ENCODE assay signal across 8 cellular contexts in genomic region chr20:45812157-45813005, GRCh38. TPM values are rescaled to one million over a fixed set of nuclear protein-coding genes. Genes with fewer than 3 reads are reported as not detected.
DNase-seq lines count a peak whose midpoint lies in the region; ATAC-seq, FAIRE-seq and TF ChIP-seq lines count a peak whose summit lies in the region.

Gene UBE2C (plus strand): TSS chr20:45812644. CDS start chr20:45812696, 52 bp downstream.

- H3K4me3 Mint-ChIP-seq in chondrocyte (ENCODE audit: unreplicated experiment) = peak within 1 kb of the TSS; percentile 74

- DNase-seq in AG10803 (ENCODE audit: low read depth) = peak; percentile 100
- DNase-seq in NCI-H460 (ENCODE audit: extremely low read depth, low read depth) = peak; percentile 99
- peak; percentile 87 for DNase-seq in activated CD4-positive, alpha-beta T cell treated with anti-CD3 and anti-CD28 coated beads for 1 hour
- DNase-seq in chondrocyte (ENCODE audit: low spot score) = peak; percentile 99
- DNase-seq in kidney = peak; percentile 98
- peak; percentile 96 for DNase-seq in stimulated activated CD4-positive, alpha-beta T cell treated with anti-CD3 and anti-CD28 coated beads, Interleukin-15, amount 100 ng/mL, for 24 hours

- H3K27ac Mint-ChIP-seq in chondrocyte (ENCODE audit: unreplicated experiment) = peak within 1 kb of the TSS; percentile 93

- H3K4me1 Mint-ChIP-seq in chondrocyte (ENCODE audit: low read depth) = peaks cover 28% of the 10 kb centered on the region

- no peaks in the 10 kb centered on the region for H3K9me3 Mint-ChIP-seq in chondrocyte (ENCODE audit: low read depth)

- H3K36me3 ChIP-seq in kidney (ENCODE audit: control insufficient read depth in 1 of 2, insufficient read depth in 2 of 2, low read length in 2 of 2) = peaks cover 21% of the 10 kb centered on the region in 2 donors

- no peaks in the 10 kb centered on the region for H3K27me3 Mint-ChIP-seq in chondrocyte (ENCODE audit: low read depth)

- no peaks in the 10 kb centered on the region for H3K9me3 ChIP-seq in kidney (ENCODE audit: control insufficient read depth in 1 of 2, low read length in 2 of 2)

- ATAC-seq in GM19043 (IDR thresholded peaks at IDR 0.05; ENCODE audit: low read depth, unreplicated experiment) = peak; percentile 100
- peak; percentile 95 for ATAC-seq in HG03378 (IDR thresholded peaks at IDR 0.05; ENCODE audit: unreplicated experiment)

- TF ChIP-seq CTCF in AG10803 (conservative IDR thresholded peaks at IDR 0.05; ENCODE audit: low read length) (no peak), chondrocyte (IDR thresholded peaks at IDR 0.05) (no peak), kidney (IDR thresholded peaks at IDR 0.05; ENCODE audit: borderline replicate concordance, extremely low read depth, insufficient read depth) (no peak)

- H3K4me3 ChIP-seq in AG10803 (ENCODE audit: low read length) (peak within 1 kb of the TSS; percentile 68), kidney (ENCODE audit: low read length in 2 of 2) (peak within 1 kb of the TSS; percentile 49 to 54)

- H3K9ac ChIP-seq in kidney (ENCODE audit: low read length in 2 of 2) = no peak within 1 kb of the TSS

- peaks cover 0 to 5% of the 10 kb centered on the region in 2 donors for H3K4me1 ChIP-seq in kidney (ENCODE audit: control insufficient read depth in 1 of 2, insufficient read depth in 1 of 2, low read depth in 1 of 2, low read length in 2 of 2)

- no peak within 1 kb of the TSS for H3K27ac ChIP-seq in kidney (ENCODE audit: low read depth in 2 of 2, low read length in 2 of 2)

- peak; percentile 98 for FAIRE-seq in kidney (lab: Jason Lieb, UNC)

- H3K36me3 Mint-ChIP-seq in chondrocyte (ENCODE audit: low read depth) = peaks cover 19% of the 10 kb centered on the region

- intact Hi-C loops in kidney (cut with DNase I) = no loop called here

RNA-seq across cellular contexts. Expression of gene UBE2C, which starts in this region (rescaled TPM):
- total RNA-seq in NCI-H460 (2014; rRNA removed; shearing (Covaris generic)) = 179 and 182 TPM in 2 replicates
- polyA plus RNA-seq in NCI-H460 (2014; cell fraction: nucleus; rRNA removed) = 123 and 175 TPM in 2 replicates
- total RNA-seq in chondrocyte (12.8 to 17.2 TPM (median 15.3 TPM) in 3 replicates), kidney (2.4 TPM)
- polyA plus RNA-seq in kidney (ENCODE audit: insufficient read depth, low read depth, low replicate concordance) = 2.0 TPM
